In genomic region chr21:45858180-45858579, GRCh38 we compare ENCODE assay signal across 25 cellular contexts.
"Had no signal": no experiment of that assay in that cellular context is flagged by ENCODE, and none has a peak within 500 bp of the region (broad histone marks: within the 10 kb centered on the region; RNA-seq: fewer than 3 reads in every experiment).

No MANE protein-coding gene starts in this region.

- H3K9me3 ChIP-seq: ovary, psoas muscle, testis, transverse colon, uterus had no signal

- H3K4me3 ChIP-seq: ovary, psoas muscle, testis, transverse colon, uterus had no signal

- ATAC-seq: activated CD8-positive, alpha-beta T cell treated with anti-CD3 and anti-CD28 coated beads for 36 hours; activated T-helper 17 cell treated with anti-CD3 and anti-CD28 coated beads, Interleukin-2, amount 50 U/mL, for 72 hours; left cardiac atrium; psoas muscle; right cardiac atrium; stimulated activated naive CD8-positive, alpha-beta T cell treated with anti-CD3 and anti-CD28 coated beads, Interleukin-15, Interleukin-2, amounts not matched to agents 100 U/mL and 50 U/mL, for 24 hours; T-helper 17 cell had no signal

- H3K4me1 ChIP-seq: psoas muscle, testis, transverse colon, uterus had no signal

- H3K27ac ChIP-seq: brain microvascular endothelial cell, epithelial cell of prostate, ovary, psoas muscle, testis, transverse colon, uterus had no signal

- DNase-seq: activated CD4-positive, alpha-beta T cell treated with anti-CD3 and anti-CD28 coated beads for 1 hour; activated CD4-positive, alpha-beta T cell treated with anti-CD3 and anti-CD28 coated beads, Interleukin-2, amount 10 ng/mL, durations not matched to agents 7 days and 5 days; activated CD8-positive, alpha-beta T cell treated with anti-CD3 and anti-CD28 coated beads for 36 hours; activated gamma-delta T cell treated with Interleukin-2 at 50 U/mL for 16 hours; activated naive CD4-positive, alpha-beta T cell treated with anti-CD3 and anti-CD28 coated beads, Interleukin-2, amount 50 U/mL, for 16 hours; amniotic stem cell; brain microvascular endothelial cell; caudate nucleus; effector CD4-positive, alpha-beta T cell; left cardiac atrium; mammary epithelial cell; naive B cell; nephron progenitor cell; ovary; psoas muscle; right cardiac atrium; stimulated activated CD4-positive, alpha-beta T cell treated with anti-CD3 and anti-CD28 coated beads, Interleukin-2, amount 100 ng/mL, for 48 hours; stimulated activated naive CD8-positive, alpha-beta T cell treated with anti-CD3 and anti-CD28 coated beads, Interleukin-15, Interleukin-2, amounts not matched to agents 100 U/mL and 50 U/mL, for 24 hours; T-helper 17 cell; T1000; testis; transverse colon; uterus had no signal

- H3K36me3 ChIP-seq: brain microvascular endothelial cell, ovary, transverse colon, uterus had no signal

- H3K27me3 ChIP-seq: brain microvascular endothelial cell, ovary, testis, transverse colon, uterus had no signal
